1 cellular context compared by ENCODE assay signal in the genomic region with DNA sequence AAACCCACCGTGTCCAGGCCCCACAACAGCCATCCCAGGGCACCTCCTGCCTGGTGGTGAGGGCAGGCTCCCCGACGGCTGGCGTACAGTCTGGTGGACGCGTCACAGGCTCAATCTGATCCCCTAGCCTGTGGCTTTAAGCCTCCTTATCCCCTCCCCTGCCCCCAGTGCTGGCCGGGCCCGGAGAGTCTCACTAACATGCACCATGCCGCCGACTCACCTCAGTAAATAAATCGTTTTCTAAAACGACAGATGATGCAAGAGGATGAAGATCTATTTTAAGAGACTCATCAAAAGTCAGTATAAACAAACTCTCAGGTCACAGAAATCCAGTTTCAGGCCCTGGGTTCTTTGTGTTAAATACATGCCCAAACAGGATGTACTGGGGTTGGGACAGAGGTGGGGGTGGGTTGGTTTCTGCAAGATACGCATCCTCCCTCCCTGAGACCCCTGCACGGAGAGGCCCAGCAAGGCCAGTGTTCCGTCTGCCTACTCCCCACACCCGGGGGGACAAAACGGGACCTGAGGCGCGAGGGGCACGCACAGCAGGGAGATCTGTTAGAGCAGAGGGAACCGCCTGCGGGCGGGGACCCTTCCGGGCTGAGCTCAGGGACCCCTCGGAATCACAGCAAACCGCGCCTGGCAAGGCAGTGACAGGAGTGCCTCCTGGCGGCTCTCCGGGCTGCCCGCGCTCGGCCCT.
A peak's percentile ranks its signal among the peaks of the same experiment; 100 is the strongest.
TF ChIP-seq lines count a peak whose summit lies in the region.

No MANE protein-coding gene starts in this region.

TF ChIP-seq in IMR-90, 13 proteins besides CTCF, POLR2A, EP300 and RAD21 (continued from another document):
- TF ChIP-seq SMC3 (IDR thresholded peaks at IDR 0.05; ENCODE audit: low read depth, low read length) (0 out of 2 replicates have a peak, but pooled peaks have one; percentile 4), RCOR1 (IDR thresholded peaks at IDR 0.05; ENCODE audit: insufficient replicate concordance, low read length) (no peak)
TF ChIP-seq in IMR-90: peak in this region for 2.
